8 cellular contexts compared by ENCODE assay signal in genomic region chr10:70672993-70673928, GRCh38. TPM values are rescaled to one million over a fixed set of nuclear protein-coding genes. Genes with fewer than 3 reads are reported as not detected.
DNase-seq lines count a peak whose midpoint lies in the region; FAIRE-seq and TF ChIP-seq lines count a peak whose summit lies in the region.

No MANE protein-coding gene starts in this region.

- in situ Hi-C loops in KBM-7 (cut with MboI; ENCODE audit: low pct_unique_long_range_greater_than_20kb, low sequenced_read_pairs), result no loop called here

- FAIRE-seq in GM12891 (lab: Jason Lieb, UNC), result no peak

- TF ChIP-seq POLR2A in GM12891 (IDR thresholded peaks at IDR 0.05; ENCODE audit: low read depth, low read length), result no peak

- DNase-seq in AG08395 (ENCODE audit: low spot score), result peak; percentile 94
- DNase-seq in KBM-7, result peak; percentile 21
- peak; percentile 74 for DNase-seq in choroid plexus epithelial cell (ENCODE audit: low read depth)
- peak; percentile 43 for DNase-seq in mucosa of gallbladder (ENCODE audit: low spot score)
- no peak for DNase-seq in NCI-H2227 treated with DMSO at 0.1 percent for 48 hours (lab: John Stamatoyannopoulos, UW)
- DNase-seq in NCI-H748 treated with DMSO at 0.1 percent for 48 hours (lab: John Stamatoyannopoulos, UW), result no peak
- DNase-seq in GM12891 (ENCODE audit: insufficient read length, low spot score), result no peak
- no peak for DNase-seq in occipital lobe (lab: John Stamatoyannopoulos, UW)

- peak overlapping the region; percentile 53 for H3K4me3 ChIP-seq in choroid plexus epithelial cell (ENCODE audit: low read depth, low read length)

- TF ChIP-seq CTCF in choroid plexus epithelial cell (conservative IDR thresholded peaks at IDR 0.05; ENCODE audit: low read depth, low read length), result no peak

TF ChIP-seq in GM12891, 5 proteins besides CTCF, POLR2A, EP300 and RAD21:
- TF ChIP-seq PAX5 (IDR thresholded peaks at IDR 0.05; ENCODE audit: insufficient read depth, low read length, severe bottlenecking), result no peak
- TF ChIP-seq TAF1 (IDR thresholded peaks at IDR 0.05; ENCODE audit: low read depth, low read length), result no peak
- TF ChIP-seq POLR2AphosphoS5 (IDR thresholded peaks at IDR 0.05; ENCODE audit: low read depth, low read length), result no peak
- TF ChIP-seq SPI1 (IDR thresholded peaks at IDR 0.05; ENCODE audit: low read depth, low read length), result no peak
- TF ChIP-seq POU2F2 (IDR thresholded peaks at IDR 0.05; ENCODE audit: low read depth, low read length), result no peak

RNA-seq across cellular contexts. Expression of gene ADAMTS14, which starts 1.0 kb away (rescaled TPM):
- total RNA-seq in mucosa of gallbladder, result 4.3 TPM
- 0.06 TPM for polyA plus RNA-seq in GM12891 (2012; ENCODE audit: low read depth, missing spikeins)
- 0.16 TPM for total RNA-seq in occipital lobe

Comparison
In these comparisons a context has a peak if more than half of its experiments do, and no peak if none do; other contexts are left out.
1. DNase-seq: peak in AG08395 (single experiment), KBM-7 (single experiment), choroid plexus epithelial cell (single experiment) and mucosa of gallbladder (single experiment); none in NCI-H2227 treated with DMSO at 0.1 percent for 48 hours (single experiment), NCI-H748 treated with DMSO at 0.1 percent for 48 hours (single experiment), GM12891 (single experiment) and occipital lobe (single experiment).